ENCODE assay signal across 8 cellular contexts in the genomic region with DNA sequence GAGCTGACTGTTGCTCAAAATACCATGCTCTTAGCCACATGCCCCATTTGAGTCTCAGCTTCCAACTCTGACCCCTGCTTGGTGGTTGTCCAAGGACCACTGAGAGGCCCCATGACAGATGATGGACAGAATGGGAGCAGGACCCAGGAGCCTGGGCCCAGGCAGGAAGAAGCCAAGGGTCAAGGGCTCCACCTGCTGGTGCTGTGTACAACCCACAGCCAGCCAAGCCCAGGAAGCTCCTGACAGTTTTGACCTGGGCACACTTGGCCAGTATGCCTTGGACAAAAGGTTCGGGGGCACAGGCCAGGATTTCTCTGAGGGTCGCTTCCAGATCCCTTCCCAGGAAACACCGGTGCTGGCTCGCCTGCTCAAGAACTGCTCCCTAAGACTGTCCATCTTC. TPM values are rescaled to one million over a fixed set of nuclear protein-coding genes. Genes with fewer than 3 reads are reported as not detected.
DNase-seq lines count a peak whose midpoint lies in the region; ATAC-seq and TF ChIP-seq lines count a peak whose summit lies in the region.
"Not testable (repeated sequence)": the region's sequence is repeated elsewhere in the genome, so short reads cannot be mapped to it uniquely, and the experiment has no call there.

No MANE protein-coding gene starts in this region.

- in situ Hi-C loops in gastrocnemius medialis (cut with MboI; ENCODE audit: low sequenced_read_pairs in 4 of 4) = not testable (repeated sequence)

- H3K4me1 Mint-ChIP-seq in endodermal cell = not testable (repeated sequence)

- WGBS in endodermal cell (ENCODE audit: insufficient coverage in 1 of 2, insufficient read length in 1 of 2), 2 experiments = no CpG with 5 or more reads among the region's 4 CpGs
- WGBS in thyroid gland, 2 donors = no CpG with 5 or more reads among the region's 4 CpGs

- H3K27ac Mint-ChIP-seq in endodermal cell = not testable (repeated sequence)

- not testable (repeated sequence) for H3K4me1 ChIP-seq in endodermal cell (ENCODE audit: control insufficient read depth, insufficient read depth, low read length); left lung; gastrocnemius medialis; thyroid gland

- intact Hi-C loops in left lung (cut with DNase I); gastrocnemius medialis (cut with DNase I; ENCODE audit: low total_unique reads); thyroid gland (cut with DNase I): not testable (repeated sequence)

- TF ChIP-seq CTCF in GM12864 (IDR thresholded peaks at IDR 0.05; ENCODE audit: low read depth, low read length, missing control alignments) = peak; percentile 33
- TF ChIP-seq CTCF in WERI-Rb-1 (IDR thresholded peaks at IDR 0.05; ENCODE audit: low read depth, low read length) = peak; percentile 45
- TF ChIP-seq CTCF in endodermal cell (conservative IDR thresholded peaks at IDR 0.05) = peak; percentile 62
- peak; percentile 27 to 47 for TF ChIP-seq CTCF in left lung (IDR thresholded peaks at IDR 0.05)
- peak in 2 of 5 experiments; percentile 25 to 59 for TF ChIP-seq CTCF in gastrocnemius medialis (IDR thresholded peaks at IDR 0.05 in 4 of 5, conservative IDR thresholded peaks at IDR 0.05 in 1 of 5)
- TF ChIP-seq CTCF in thyroid gland (IDR thresholded peaks at IDR 0.05) = peak in 2 of 6 experiments; percentile 11 to 43

- not testable (repeated sequence) for H3K27me3 Mint-ChIP-seq in endodermal cell (ENCODE audit: insufficient read depth)

- H3K36me3 ChIP-seq in WERI-Rb-1; endodermal cell (ENCODE audit: control insufficient read depth, insufficient read depth, low read length); left lung; gastrocnemius medialis; thyroid gland: not testable (repeated sequence)

- H3K4me3 ChIP-seq in GM12864 (ENCODE audit: low read depth, low read length); WERI-Rb-1 (ENCODE audit: low read depth, low read length); endodermal cell (ENCODE audit: low read length); left lung; gastrocnemius medialis; thyroid gland (replicated peaks in 1 of 3): not testable (repeated sequence)

- not testable (repeated sequence) for H3K36me3 Mint-ChIP-seq in endodermal cell (ENCODE audit: low read depth)

- peak; percentile 35 for ATAC-seq in HG02610 (IDR thresholded peaks at IDR 0.05; ENCODE audit: unreplicated experiment)
- ATAC-seq in left lung = peak; percentile 93
- ATAC-seq in gastrocnemius medialis = peak; percentile 80 to 88

- not testable (repeated sequence) for H3K9me3 ChIP-seq in WERI-Rb-1 (ENCODE audit: severe bottlenecking); endodermal cell (ENCODE audit: control insufficient read depth, low read length); left lung; gastrocnemius medialis; thyroid gland

- H3K27ac ChIP-seq in WERI-Rb-1; endodermal cell (ENCODE audit: low read depth, low read length); left lung; thyroid gland: not testable (repeated sequence)
- peak overlapping the region in 3 of 4 donors; percentile 51 to 74 (median 61) for H3K27ac ChIP-seq in gastrocnemius medialis

- not testable (repeated sequence) for H3K9ac ChIP-seq in endodermal cell (ENCODE audit: extremely low read depth, low read length, poor library complexity, severe bottlenecking)

- not testable (repeated sequence) for H3K4me3 Mint-ChIP-seq in endodermal cell

- not testable (repeated sequence) for H3K9me3 Mint-ChIP-seq in endodermal cell

- DNase-seq in GM12864 (ENCODE audit: low read depth); endodermal cell: not testable (repeated sequence)
- DNase-seq in WERI-Rb-1 (peak; percentile 73), left lung (peak; percentile 63 to 69), gastrocnemius medialis (peak in 1 of 2 donors; percentile 69), thyroid gland (peak; percentile 78 to 80)
- DNase-seq in activated T-helper 9 cell treated with anti-CD3 and anti-CD28 coated beads, Interleukin-2, amount 50 U/mL, for 16 hours (ENCODE audit: low read depth) = peak; percentile 39

- H3K27me3 ChIP-seq in WERI-Rb-1 (ENCODE audit: insufficient read depth, low read depth, severe bottlenecking); endodermal cell (ENCODE audit: control insufficient read depth, insufficient read depth, low read length, poor library complexity, severe bottlenecking); left lung; gastrocnemius medialis; thyroid gland: not testable (repeated sequence)

- not testable (repeated sequence) for TF ChIP-seq POLR2A in gastrocnemius medialis (IDR thresholded peaks at IDR 0.05); thyroid gland (IDR thresholded peaks at IDR 0.05)

RNA-seq across cellular contexts. Expression of a gene that starts 15.0 kb away (rescaled TPM):
- total RNA-seq in endodermal cell (under 1 TPM in 1 of 2 donors, not detected in 1; 0.15 TPM), left lung (10 to 100 TPM in 1 of 2 donors, 1 to 10 TPM in 1; 5.4 to 10.6 TPM), gastrocnemius medialis (1 to 10 TPM in 2 of 4 donors, under 1 TPM in 2; 0.36 to 1.7 (median 0.94) TPM), thyroid gland (10 to 100 TPM in 2 of 4 donors, 1 to 10 TPM in 2; 5.5 to 19.8 (median 10.5) TPM)
- polyA plus RNA-seq in endodermal cell (2013, experiment 1 of 2) = 1.1 TPM
- 0.33 TPM for polyA plus RNA-seq in endodermal cell (2013, experiment 2 of 2)

RNA-seq across cellular contexts. Expression of a gene that starts 27.2 kb away (rescaled TPM):
- total RNA-seq in endodermal cell = 10 to 100 TPM; 24.2 to 27.0 TPM
- 6.2 TPM for polyA plus RNA-seq in endodermal cell (2013, experiment 1 of 2)
- polyA plus RNA-seq in endodermal cell (2013, experiment 2 of 2) = 6.5 TPM
- 10 to 100 TPM in 1 of 2 donors, 1 to 10 TPM in 1; 8.8 to 12.1 TPM for total RNA-seq in left lung
- 10 to 100 TPM in 3 of 4 donors, 1 to 10 TPM in 1; 8.2 to 25.6 (median 16.9) TPM for total RNA-seq in gastrocnemius medialis
- total RNA-seq in thyroid gland = 10 to 100 TPM; 11.9 to 21.3 (median 13.9) TPM

Comparison
In these comparisons a context has a peak if more than half of its experiments do, and no peak if none do; other contexts are left out.
1. ATAC-seq: peak in every context shown above with its lines; median percentile 93 in left lung; 84 in gastrocnemius medialis; 35 in HG02610.